Comparison of ENCODE assay signal across 10 cellular contexts in the genomic region with DNA sequence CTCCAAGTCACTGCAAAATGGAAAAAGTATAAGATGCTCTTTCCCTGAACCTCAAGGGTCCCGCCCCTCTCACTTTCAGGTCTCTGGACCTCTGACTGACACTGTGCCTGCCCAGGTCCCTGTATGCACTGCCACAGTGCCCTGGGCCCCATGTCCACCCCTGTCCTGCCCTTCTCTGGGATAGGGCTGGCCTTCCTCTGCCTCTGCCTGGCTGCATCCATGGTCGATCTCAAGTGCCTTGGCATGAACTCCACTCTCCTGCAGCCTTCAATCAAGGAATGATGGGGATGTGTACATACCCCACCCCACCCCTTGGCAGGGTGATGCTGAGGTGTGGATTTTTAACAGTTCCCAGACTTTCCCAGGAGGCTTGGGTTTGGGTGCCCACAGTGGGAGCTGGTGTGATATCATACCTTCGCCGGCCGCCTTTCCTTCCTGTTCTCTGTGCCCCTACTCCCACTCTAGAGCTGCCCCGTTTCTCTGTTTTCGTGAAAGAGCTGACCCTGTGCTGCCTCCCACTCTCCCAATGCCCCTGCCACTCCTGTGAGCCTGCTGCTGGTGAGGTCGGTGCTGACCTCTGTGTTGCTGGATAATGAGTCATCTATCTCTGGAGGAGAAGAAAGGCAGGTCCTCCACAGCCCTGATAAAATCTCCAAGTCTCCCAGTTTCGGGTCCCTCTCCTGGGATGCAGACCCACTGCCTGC. TPM values are rescaled to one million over a fixed set of nuclear protein-coding genes. Genes with fewer than 3 reads are reported as not detected.
A peak's percentile ranks its signal among the peaks of the same experiment; 100 is the strongest.
DNase-seq lines count a peak whose midpoint lies in the region; TF ChIP-seq lines count a peak whose summit lies in the region.
"Had no signal": no experiment of that assay in that cellular context is flagged by ENCODE, and none has a peak within 500 bp of the region (broad histone marks: within the 10 kb centered on the region; RNA-seq: fewer than 3 reads in every experiment).

No MANE protein-coding gene starts in this region.

- peak overlapping the region; percentile 20; the same call in 1 of the 2 replicates for H3K27ac ChIP-seq in RWPE1
- H3K27ac ChIP-seq: dorsolateral prefrontal cortex had no signal

- no peaks in the 10 kb centered on the region for H3K27me3 ChIP-seq in H7 (ENCODE audit: control insufficient read depth, insufficient read depth, low read length)
- H3K27me3 ChIP-seq: dorsolateral prefrontal cortex had no signal

- no peak overlapping the region for H3K4me3 ChIP-seq in H7 (ENCODE audit: insufficient read depth, low read depth, low read length)

- peaks cover 65% of the 10 kb centered on the region for H3K36me3 Mint-ChIP-seq in activated CD4-positive, alpha-beta T cell treated with anti-CD3 and anti-CD28 coated beads, Interleukin-2, amount 10 ng/mL, durations not matched to agents 7 days and 5 days (ENCODE audit: low read depth)

- peak overlapping the region; percentile 40 for H3K4me3 Mint-ChIP-seq in activated CD4-positive, alpha-beta T cell treated with anti-CD3 and anti-CD28 coated beads, Interleukin-2, amount 10 ng/mL, durations not matched to agents 7 days and 5 days

- H3K36me3 ChIP-seq in H7 (replicated peaks; ENCODE audit: control insufficient read depth, insufficient read depth, low read length): no peaks in the 10 kb centered on the region; the same call in 1 of the 2 replicates

- H3K4me1 Mint-ChIP-seq in activated CD4-positive, alpha-beta T cell treated with anti-CD3 and anti-CD28 coated beads, Interleukin-2, amount 10 ng/mL, durations not matched to agents 7 days and 5 days: peaks cover 86% of the 10 kb centered on the region

- no peak for DNase-seq in activated CD4-positive, alpha-beta T cell treated with anti-CD3 and anti-CD28 coated beads, Interleukin-2, amount 10 ng/mL, durations not matched to agents 7 days and 5 days
- no peak for DNase-seq in activated CD4-positive, alpha-beta T cell treated with anti-CD3 and anti-CD28 coated beads, Interleukin-2, amount 50 U/mL, for 48 hours
- DNase-seq in RWPE1 (ENCODE audit: low spot score) (no peak), fibroblast of peridontal ligament (ENCODE audit: extremely low read depth) (peak; percentile 10), renal cortical epithelial cell (ENCODE audit: low read depth) (peak; percentile 34), H7 (no peak), NCI-H1930 (lab: John Stamatoyannopoulos, UW) (no peak)
- DNase-seq in stimulated activated CD4-positive, alpha-beta T cell treated with anti-CD3 and anti-CD28 coated beads, Interleukin-15, amount 100 ng/mL, for 24 hours: no peak
- DNase-seq: dorsolateral prefrontal cortex, NCI-H446 treated with DMSO at 0.1 percent for 48 hours had no signal

- CTCF ChIA-PET in activated CD4-positive, alpha-beta T cell treated with anti-CD3 and anti-CD28 coated beads, Interleukin-2, amount 10 ng/mL, durations not matched to agents 7 days and 5 days (lab: Charles Lee): interaction anchor here (2.6 kb wide), 1 partner anchor 33 kb away, joined by 20 read pairs; the partner anchor contains the start of gene IMP4
- CTCF ChIA-PET in RWPE1 (lab: Yijun Ruan, JAX): interaction anchor here (0.9 kb wide), 1 partner anchor 86 kb away, joined by 3 read pairs; no protein-coding TSS in a partner anchor

- H3K27me3 Mint-ChIP-seq in activated CD4-positive, alpha-beta T cell treated with anti-CD3 and anti-CD28 coated beads, Interleukin-2, amount 10 ng/mL, durations not matched to agents 7 days and 5 days: no peaks in the 10 kb centered on the region

- TF ChIP-seq CTCF in RWPE1 (conservative IDR thresholded peaks at IDR 0.05; ENCODE audit: low read depth): no peak

- no peaks in the 10 kb centered on the region for H3K9me3 Mint-ChIP-seq in activated CD4-positive, alpha-beta T cell treated with anti-CD3 and anti-CD28 coated beads, Interleukin-2, amount 10 ng/mL, durations not matched to agents 7 days and 5 days

- POLR2A ChIA-PET in activated CD4-positive, alpha-beta T cell treated with anti-CD3 and anti-CD28 coated beads, Interleukin-2, amount 10 ng/mL, durations not matched to agents 7 days and 5 days (lab: Charles Lee): no interaction called here
- POLR2A ChIA-PET in RWPE1 (lab: Yijun Ruan, JAX; ENCODE audit: low non-redundant PET): no interaction called here

- H3K27ac Mint-ChIP-seq in activated CD4-positive, alpha-beta T cell treated with anti-CD3 and anti-CD28 coated beads, Interleukin-2, amount 10 ng/mL, durations not matched to agents 7 days and 5 days: peak overlapping the region; percentile 55

RNA-seq across cellular contexts. Expression of gene PTPN18, which starts 18.9 kb away (rescaled TPM):
- total RNA-seq in activated CD4-positive, alpha-beta T cell treated with anti-CD3 and anti-CD28 coated beads, Interleukin-2, amount 10 ng/mL, durations not matched to agents 7 days and 5 days: 10 to 100 TPM; 88.2 to 89.2 TPM
- total RNA-seq in renal cortical epithelial cell: 9.2 and 32.4 TPM in 2 replicates
- 9.6 and 11.9 TPM in 2 replicates for total RNA-seq in H7 (2014; rRNA removed; shearing (Covaris generic))

RNA-seq across cellular contexts. Expression of gene IMP4, which starts 32.0 kb away (rescaled TPM):
- 10 to 100 TPM; 71.1 to 75.2 TPM for total RNA-seq in activated CD4-positive, alpha-beta T cell treated with anti-CD3 and anti-CD28 coated beads, Interleukin-2, amount 10 ng/mL, durations not matched to agents 7 days and 5 days
- 96.5 and 102 TPM in 2 replicates for total RNA-seq in renal cortical epithelial cell
- total RNA-seq in H7 (2014; rRNA removed; shearing (Covaris generic)): 84.8 and 91.6 TPM in 2 replicates

Comparison
In these comparisons a context has a peak if more than half of its experiments do, and no peak if none do; other contexts are left out.
1. DNase-seq: peak in fibroblast of peridontal ligament (single experiment) and renal cortical epithelial cell (single experiment); none in activated CD4-positive, alpha-beta T cell treated with anti-CD3 and anti-CD28 coated beads, Interleukin-2, amount 10 ng/mL, durations not matched to agents 7 days and 5 days (single experiment), activated CD4-positive, alpha-beta T cell treated with anti-CD3 and anti-CD28 coated beads, Interleukin-2, amount 50 U/mL, for 48 hours (0 of 2), RWPE1 (single experiment), H7 (single experiment), stimulated activated CD4-positive, alpha-beta T cell treated with anti-CD3 and anti-CD28 coated beads, Interleukin-15, amount 100 ng/mL, for 24 hours (single experiment) and NCI-H1930 (0 of 2).